ENCODE assay signal across 17 cellular contexts in genomic region chr9:127403507-127404192, GRCh38. TPM values are rescaled to one million over a fixed set of nuclear protein-coding genes. Genes with fewer than 3 reads are reported as not detected.
DNase-seq lines count a peak whose midpoint lies in the region; ATAC-seq, FAIRE-seq and TF ChIP-seq lines count a peak whose summit lies in the region.
"Had no signal": no experiment of that assay in that cellular context is flagged by ENCODE, and none has a peak within 500 bp of the region (broad histone marks: within the 10 kb centered on the region; RNA-seq: fewer than 3 reads in every experiment).

No MANE protein-coding gene starts in this region.

- peaks cover 22% of the 10 kb centered on the region for H3K4me1 ChIP-seq in HepG2 (ENCODE audit: insufficient read depth, low read length)
- peaks cover 0 to 20% (median 6%) of the 10 kb centered on the region in 4 donors for H3K4me1 ChIP-seq in right lobe of liver
- peaks cover 0 to 5% of the 10 kb centered on the region in 2 donors for H3K4me1 ChIP-seq in neuronal stem cell (ENCODE audit: control insufficient read depth in 2 of 2, insufficient read depth in 1 of 2, low read depth in 1 of 2, low read length in 2 of 2)

- H2BK5ac ChIP-seq in neuronal stem cell (ENCODE audit: low read length) = no peak overlapping the region

- H4K91ac ChIP-seq in neuronal stem cell (ENCODE audit: low read depth, low read length, poor library complexity) = no peak overlapping the region

- H2AFZ ChIP-seq in HepG2 (ENCODE audit: low read length) (no peak overlapping the region), neuronal stem cell (ENCODE audit: low read length) (no peak overlapping the region)
- H2AFZ ChIP-seq: GM23338 had no signal

- no peak overlapping the region for H2BK12ac ChIP-seq in neuronal stem cell (ENCODE audit: low read length)

- FAIRE-seq in HepG2 (lab: Jason Lieb, UNC) = no peak
- no peak for FAIRE-seq in GM12891 (lab: Jason Lieb, UNC)
- FAIRE-seq: GM19239, HTR-8/SVneo had no signal

- H3K9ac ChIP-seq in HepG2 (ENCODE audit: insufficient read depth, low read depth, low read length) (no peak overlapping the region), neuronal stem cell (ENCODE audit: low read depth, low read length, poor library complexity) (peak overlapping the region; percentile 44)
- H3K9ac ChIP-seq: BLaER1 had no signal

- H3K27ac ChIP-seq in HepG2 (ENCODE audit: extremely low read length, insufficient read depth, low read length) (no peak overlapping the region), right lobe of liver (no peak overlapping the region), neuronal stem cell (replicated peaks; ENCODE audit: low read length) (no peak overlapping the region)
- H3K27ac ChIP-seq: BLaER1 had no signal

- no peak overlapping the region for H3K14ac ChIP-seq in neuronal stem cell (ENCODE audit: low read length)

- H3K4me3 ChIP-seq in HepG2 (replicated peaks in 1 of 3; ENCODE audit: insufficient read depth in 1 of 3, low read depth in 2 of 3, low read length in 3 of 3) (no peak overlapping the region), right lobe of liver (no peak overlapping the region), neuronal stem cell (ENCODE audit: low read length in 2 of 2) (no peak overlapping the region)
- H3K4me3 ChIP-seq: BLaER1, GM23338 had no signal

- no peak overlapping the region for H3K23ac ChIP-seq in neuronal stem cell (ENCODE audit: low read depth, low read length, poor library complexity)

- no peak for TF ChIP-seq POLR2A in HepG2 (IDR thresholded peaks at IDR 0.05; ENCODE audit: insufficient read depth in 1 of 2, low read depth in 2 of 2, low read length in 2 of 2)
- no peak for TF ChIP-seq POLR2A in right lobe of liver (IDR thresholded peaks at IDR 0.05)
- no peak for TF ChIP-seq POLR2A in GM12891 (IDR thresholded peaks at IDR 0.05; ENCODE audit: low read depth, low read length)

- H2BK15ac ChIP-seq in neuronal stem cell (ENCODE audit: low read length) = no peak overlapping the region

- H4K8ac ChIP-seq in neuronal stem cell (ENCODE audit: low read depth, low read length) = no peak overlapping the region

- TF ChIP-seq EP300 in HepG2 (IDR thresholded peaks at IDR 0.05; ENCODE audit: low read depth in 2 of 2, low read length in 2 of 2) (no peak), HepG2 (CRISPR knock-in tag; IDR thresholded peaks at IDR 0.05; ENCODE audit: borderline replicate concordance) (no peak)

- H3K36me3 ChIP-seq in HepG2 (replicated peaks in 1 of 2; ENCODE audit: control insufficient read depth in 1 of 2, insufficient read depth in 2 of 2, low read length in 2 of 2) (peaks cover 29 to 57% of the 10 kb centered on the region in 2 experiments; a peak in 4 of 5 replicates), right lobe of liver (peaks cover 0 to 28% (median 2%) of the 10 kb centered on the region in 4 donors), neuronal stem cell (replicated peaks in 1 of 2; ENCODE audit: control insufficient read depth in 2 of 2, insufficient read depth in 2 of 2, low read length in 2 of 2) (peaks cover 8 to 81% of the 10 kb centered on the region in 2 donors)

- H3K4me2 ChIP-seq in HepG2 (ENCODE audit: low read depth, low read length) = no peak overlapping the region
- H3K4me2 ChIP-seq in neuronal stem cell (ENCODE audit: insufficient read depth, low read length, poor library complexity, severe bottlenecking) = no peak overlapping the region
- H3K4me2 ChIP-seq: BLaER1, GM23338 had no signal

- H3K18ac ChIP-seq in neuronal stem cell (ENCODE audit: low read length) = no peak overlapping the region

- in situ Hi-C loops in HepG2 (cut with HindIII; ENCODE audit: extremely low pct_ligation_motif_present, low pct_unique_long_range_greater_than_20kb) = no loop called here

- ATAC-seq in HepG2 = no peak
- ATAC-seq in right lobe of liver = no peak
- ATAC-seq: HCT116 had no signal

- no peak for TF ChIP-seq CTCF in HepG2 (CRISPR knock-in tag; IDR thresholded peaks at IDR 0.05)
- no peak for TF ChIP-seq CTCF in right lobe of liver (IDR thresholded peaks at IDR 0.05)

- H3K27me3 ChIP-seq in HepG2 (ENCODE audit: control insufficient read depth in 1 of 2, insufficient read depth in 2 of 2, low read length in 2 of 2) (no peaks in the 10 kb centered on the region), right lobe of liver (no peaks in the 10 kb centered on the region), neuronal stem cell (ENCODE audit: control insufficient read depth in 3 of 3, insufficient read depth in 3 of 3, low read depth in 1 of 3, low read length in 3 of 3) (no peaks in the 10 kb centered on the region)

- peaks cover 4% of the 10 kb centered on the region; the same call in 1 of the 2 replicates for H4K20me1 ChIP-seq in HepG2 (ENCODE audit: insufficient read depth, low read length)

- H3K79me1 ChIP-seq in neuronal stem cell (ENCODE audit: low read depth, low read length) = peaks cover 4% of the 10 kb centered on the region

- POLR2A ChIA-PET in HepG2 (lab: Yijun Ruan, JAX) = interaction anchor here (1.2 to 3.2 kb wide), 5 partner anchors 9 to 95 kb away, joined by 3 to 14 read pairs (median 6); partner anchors contain the start of gene ZNF79

- H3K79me2 ChIP-seq in HepG2 (ENCODE audit: insufficient read depth, low read length) = peaks cover 18% of the 10 kb centered on the region

- H3K4ac ChIP-seq in neuronal stem cell (ENCODE audit: low read length) = no peak overlapping the region

- H3K9me3 ChIP-seq in HepG2 (ENCODE audit: low read length) = no peaks in the 10 kb centered on the region
- no peaks in the 10 kb centered on the region for H3K9me3 ChIP-seq in right lobe of liver
- H3K9me3 ChIP-seq in neuronal stem cell (replicated peaks in 1 of 2; ENCODE audit: control insufficient read depth in 2 of 2, insufficient read depth in 1 of 2, low read depth in 1 of 2, low read length in 2 of 2) = no peaks in the 10 kb centered on the region
- H3K9me3 ChIP-seq: BLaER1 had no signal

- CTCF ChIA-PET in HepG2 (lab: Yijun Ruan, JAX; ENCODE audit: low intra/inter-chr PET ratio, low total read pairs) = no interaction called here

- no peak overlapping the region for H2AK5ac ChIP-seq in neuronal stem cell (ENCODE audit: low read depth, low read length)

- H2BK120ac ChIP-seq in neuronal stem cell (ENCODE audit: low read depth, low read length) = no peak overlapping the region

- 99% methylated on average over 7 of the region's 22 CpGs for WGBS in HepG2 (ENCODE audit: low lambda C conversion rate)
- 76% methylated on average over 3 of the region's 22 CpGs for WGBS in right lobe of liver (ENCODE audit: insufficient coverage, low coverage, low lambda C conversion rate, missing lambda C conversion rate)
- WGBS in neuronal stem cell (ENCODE audit: extremely low coverage in 2 of 2, insufficient read length in 2 of 2, insufficient replicate concordance in 1 of 2), 2 donors = no CpG with 5 or more reads among the region's 22 CpGs

- no peak for DNase-seq in HepG2 (ENCODE audit: low spot score)
- DNase-seq in right lobe of liver = no peak
- no peak for DNase-seq in neuronal stem cell (ENCODE audit: low spot score)
- no peak for DNase-seq in GM12891 (ENCODE audit: insufficient read length, low spot score)
- DNase-seq in epidermal melanocyte (ENCODE audit: insufficient read length, low spot score) = no peak
- DNase-seq: 8988T; CD4-positive, alpha-beta memory T cell; DMS79 treated with DMSO at 0.1 percent for 48 hours; GF-D8; H7; HFFc6; KG1 had no signal

- no TSS peak for BruUV-seq in HepG2 (replicated peaks; lab: Mats Ljungman, UMichigan)

- no peak for TF ChIP-seq RAD21 in HepG2 (CRISPR knock-in tag; IDR thresholded peaks at IDR 0.05)

- intact Hi-C loops in HepG2 (cut with micrococcal nuclease; ENCODE audit: unreplicated experiment) (no loop called here), right lobe of liver (cut with DNase I) (no loop called here)

RNA-seq across cellular contexts. Expression of gene SLC2A8, which starts 6.7 kb away (rescaled TPM):
- 24.0 and 48.6 TPM in 2 replicates for total RNA-seq in HepG2 (2016; rRNA removed; fragmentation: Illumina TruSeq; extraction: Trizol)
- total RNA-seq in HepG2 (2016; cell fraction: cytosol; rRNA removed; fragmentation: Illumina TruSeq; extraction: Trizol; ENCODE audit: low read depth) = 25.8 and 26.2 TPM in 2 replicates
- total RNA-seq in HepG2 (2016; cell fraction: insoluble cytoplasmic fraction; rRNA removed; fragmentation: Illumina TruSeq; extraction: Trizol) = 22.9 and 51.3 TPM in 2 replicates
- total RNA-seq in HepG2 (2016; cell fraction: membrane; rRNA removed; fragmentation: Illumina TruSeq; extraction: Trizol) = 32.1 and 33.0 TPM in 2 replicates
- total RNA-seq in HepG2 (2016; cell fraction: nucleus; rRNA removed; fragmentation: Illumina TruSeq; extraction: Trizol) = 53.8 and 57.0 TPM in 2 replicates
- 22.6 and 37.2 TPM in 2 replicates for polyA plus RNA-seq in HepG2 (2011; rRNA removed)
- 20.3 and 26.4 TPM in 2 replicates for polyA plus RNA-seq in HepG2 (2011; cell fraction: cytosol; rRNA removed)
- 73.4 and 80.9 TPM in 2 replicates for polyA plus RNA-seq in HepG2 (2011; cell fraction: nucleus; rRNA removed)
- polyA plus RNA-seq in HepG2 (2012) = 15.9 and 25.8 TPM in 2 replicates
- 18.5 and 21.9 TPM in 2 replicates for polyA plus RNA-seq in HepG2 (2016; cell fraction: cytosol; fragmentation: Illumina TruSeq; extraction: Trizol; ENCODE audit: low read depth)
- polyA plus RNA-seq in HepG2 (2016; cell fraction: insoluble cytoplasmic fraction; fragmentation: Illumina TruSeq; extraction: Trizol; ENCODE audit: low read depth) = 22.6 and 24.1 TPM in 2 replicates
- 21.2 and 23.1 TPM in 2 replicates for polyA plus RNA-seq in HepG2 (2016; cell fraction: membrane; fragmentation: Illumina TruSeq; extraction: Trizol; ENCODE audit: low read depth)
- 112 and 118 TPM in 2 replicates for polyA plus RNA-seq in HepG2 (2016; cell fraction: nucleus; fragmentation: Illumina TruSeq; extraction: Trizol; ENCODE audit: insufficient read depth, low read depth)
- 29.8 and 66.3 TPM in 2 replicates for polyA minus RNA-seq in HepG2 (2011; rRNA and poly(A)+ RNA removed; ENCODE audit: low replicate concordance)
- polyA minus RNA-seq in HepG2 (2011; cell fraction: cytosol; rRNA and poly(A)+ RNA removed) = 13.0 and 13.3 TPM in 2 replicates
- 25.1 and 26.0 TPM in 2 replicates for polyA minus RNA-seq in HepG2 (2011; cell fraction: nucleus; rRNA and poly(A)+ RNA removed)
- 10 to 100 TPM; 16.2 to 25.0 (median 18.8) TPM for total RNA-seq in right lobe of liver
- 10.9 TPM for polyA plus RNA-seq in neuronal stem cell (2013, experiment 1 of 2)
- polyA plus RNA-seq in neuronal stem cell (2013, experiment 2 of 2) = 10.8 TPM
- 2.9 TPM for polyA plus RNA-seq in GM12891 (2012; ENCODE audit: low read depth, missing spikeins)

RNA-seq across cellular contexts. Expression of gene ZNF79, which starts 20.5 kb away (rescaled TPM):
- 7.3 and 8.1 TPM in 2 replicates for total RNA-seq in HepG2 (2016; rRNA removed; fragmentation: Illumina TruSeq; extraction: Trizol)
- total RNA-seq in HepG2 (2016; cell fraction: cytosol; rRNA removed; fragmentation: Illumina TruSeq; extraction: Trizol; ENCODE audit: low read depth) = 3.1 and 3.7 TPM in 2 replicates
- total RNA-seq in HepG2 (2016; cell fraction: insoluble cytoplasmic fraction; rRNA removed; fragmentation: Illumina TruSeq; extraction: Trizol) = 7.1 and 8.1 TPM in 2 replicates
- total RNA-seq in HepG2 (2016; cell fraction: membrane; rRNA removed; fragmentation: Illumina TruSeq; extraction: Trizol) = 5.0 and 6.4 TPM in 2 replicates
- total RNA-seq in HepG2 (2016; cell fraction: nucleus; rRNA removed; fragmentation: Illumina TruSeq; extraction: Trizol) = 6.5 and 7.4 TPM in 2 replicates
- polyA plus RNA-seq in HepG2 (2011; rRNA removed) = 3.7 and 4.0 TPM in 2 replicates
- 2.4 and 2.7 TPM in 2 replicates for polyA plus RNA-seq in HepG2 (2011; cell fraction: cytosol; rRNA removed)
- polyA plus RNA-seq in HepG2 (2011; cell fraction: nucleus; rRNA removed) = 6.0 and 7.5 TPM in 2 replicates
- polyA plus RNA-seq in HepG2 (2012) = 2.6 and 3.2 TPM in 2 replicates
- 0.52 and 0.70 TPM in 2 replicates for polyA plus RNA-seq in HepG2 (2016; cell fraction: cytosol; fragmentation: Illumina TruSeq; extraction: Trizol; ENCODE audit: low read depth)
- 4.7 TPM in 2 replicates for polyA plus RNA-seq in HepG2 (2016; cell fraction: insoluble cytoplasmic fraction; fragmentation: Illumina TruSeq; extraction: Trizol; ENCODE audit: low read depth)
- 1.3 and 1.4 TPM in 2 replicates for polyA plus RNA-seq in HepG2 (2016; cell fraction: membrane; fragmentation: Illumina TruSeq; extraction: Trizol; ENCODE audit: low read depth)
- 8.9 and 9.1 TPM in 2 replicates for polyA plus RNA-seq in HepG2 (2016; cell fraction: nucleus; fragmentation: Illumina TruSeq; extraction: Trizol; ENCODE audit: insufficient read depth, low read depth)
- 6.0 and 28.4 TPM in 2 replicates for polyA minus RNA-seq in HepG2 (2011; rRNA and poly(A)+ RNA removed; ENCODE audit: low replicate concordance)
- 3.7 and 4.2 TPM in 2 replicates for polyA minus RNA-seq in HepG2 (2011; cell fraction: cytosol; rRNA and poly(A)+ RNA removed)
- polyA minus RNA-seq in HepG2 (2011; cell fraction: nucleus; rRNA and poly(A)+ RNA removed) = 7.9 and 11.3 TPM in 2 replicates
- total RNA-seq in right lobe of liver = 1 to 10 TPM; 2.5 to 4.6 (median 3.5) TPM
- 3.2 TPM for polyA plus RNA-seq in neuronal stem cell (2013, experiment 1 of 2)
- polyA plus RNA-seq in neuronal stem cell (2013, experiment 2 of 2) = 3.3 TPM
- polyA plus RNA-seq in GM12891 (2012; ENCODE audit: low read depth, missing spikeins) = 4.2 TPM

RNA-seq across cellular contexts. Expression of gene RPL12, which starts 47.6 kb away (rescaled TPM):
- total RNA-seq in HepG2 (2016; rRNA removed; fragmentation: Illumina TruSeq; extraction: Trizol) (1,551 and 1,660 TPM in 2 replicates), right lobe of liver (100 to 1,000 TPM; 271 to 907 (median 364) TPM)
- 6,549 and 6,971 TPM in 2 replicates for total RNA-seq in HepG2 (2016; cell fraction: cytosol; rRNA removed; fragmentation: Illumina TruSeq; extraction: Trizol; ENCODE audit: low read depth)
- 1,601 and 1,648 TPM in 2 replicates for total RNA-seq in HepG2 (2016; cell fraction: insoluble cytoplasmic fraction; rRNA removed; fragmentation: Illumina TruSeq; extraction: Trizol)
- 4,907 and 5,180 TPM in 2 replicates for total RNA-seq in HepG2 (2016; cell fraction: membrane; rRNA removed; fragmentation: Illumina TruSeq; extraction: Trizol)
- total RNA-seq in HepG2 (2016; cell fraction: nucleus; rRNA removed; fragmentation: Illumina TruSeq; extraction: Trizol) = 525 and 558 TPM in 2 replicates
- 2,097 and 2,590 TPM in 2 replicates for polyA plus RNA-seq in HepG2 (2011; rRNA removed)
- polyA plus RNA-seq in HepG2 (2011; cell fraction: cytosol; rRNA removed) = 3,919 and 3,963 TPM in 2 replicates
- 619 and 713 TPM in 2 replicates for polyA plus RNA-seq in HepG2 (2011; cell fraction: nucleus; rRNA removed)
- 2,179 and 2,497 TPM in 2 replicates for polyA plus RNA-seq in HepG2 (2012)
- polyA plus RNA-seq in HepG2 (2016; cell fraction: cytosol; fragmentation: Illumina TruSeq; extraction: Trizol; ENCODE audit: low read depth) = 11,205 and 11,665 TPM in 2 replicates
- polyA plus RNA-seq in HepG2 (2016; cell fraction: insoluble cytoplasmic fraction; fragmentation: Illumina TruSeq; extraction: Trizol; ENCODE audit: low read depth) = 2,434 and 2,480 TPM in 2 replicates
- polyA plus RNA-seq in HepG2 (2016; cell fraction: membrane; fragmentation: Illumina TruSeq; extraction: Trizol; ENCODE audit: low read depth) = 6,884 and 7,463 TPM in 2 replicates
- polyA plus RNA-seq in HepG2 (2016; cell fraction: nucleus; fragmentation: Illumina TruSeq; extraction: Trizol; ENCODE audit: insufficient read depth, low read depth) = 1,156 and 1,223 TPM in 2 replicates
- polyA minus RNA-seq in HepG2 (2011; rRNA and poly(A)+ RNA removed; ENCODE audit: low replicate concordance) = 706 and 1,371 TPM in 2 replicates
- polyA minus RNA-seq in HepG2 (2011; cell fraction: cytosol; rRNA and poly(A)+ RNA removed) = 461 and 478 TPM in 2 replicates
- polyA minus RNA-seq in HepG2 (2011; cell fraction: nucleus; rRNA and poly(A)+ RNA removed) = 198 and 299 TPM in 2 replicates
- polyA plus RNA-seq in neuronal stem cell (2013, experiment 1 of 2) = 3,244 TPM
- 3,233 TPM for polyA plus RNA-seq in neuronal stem cell (2013, experiment 2 of 2)
- 4,932 TPM for polyA plus RNA-seq in GM12891 (2012; ENCODE audit: low read depth, missing spikeins)

RNA-seq across cellular contexts. Expression of gene LRSAM1, which starts 47.7 kb away (rescaled TPM):
- 4.6 and 8.7 TPM in 2 replicates for total RNA-seq in HepG2 (2016; rRNA removed; fragmentation: Illumina TruSeq; extraction: Trizol)
- total RNA-seq in HepG2 (2016; cell fraction: cytosol; rRNA removed; fragmentation: Illumina TruSeq; extraction: Trizol; ENCODE audit: low read depth) = 1.5 and 1.7 TPM in 2 replicates
- 4.2 and 9.8 TPM in 2 replicates for total RNA-seq in HepG2 (2016; cell fraction: insoluble cytoplasmic fraction; rRNA removed; fragmentation: Illumina TruSeq; extraction: Trizol)
- total RNA-seq in HepG2 (2016; cell fraction: membrane; rRNA removed; fragmentation: Illumina TruSeq; extraction: Trizol) = 3.2 and 4.0 TPM in 2 replicates
- total RNA-seq in HepG2 (2016; cell fraction: nucleus; rRNA removed; fragmentation: Illumina TruSeq; extraction: Trizol) = 9.5 and 16.9 TPM in 2 replicates
- polyA plus RNA-seq in HepG2 (2011; rRNA removed) = 10.2 and 12.2 TPM in 2 replicates
- 4.1 and 5.2 TPM in 2 replicates for polyA plus RNA-seq in HepG2 (2011; cell fraction: cytosol; rRNA removed)
- polyA plus RNA-seq in HepG2 (2011; cell fraction: nucleus; rRNA removed) = 68.4 and 76.1 TPM in 2 replicates
- polyA plus RNA-seq in HepG2 (2012) = 10.0 and 14.6 TPM in 2 replicates
- polyA plus RNA-seq in HepG2 (2016; cell fraction: cytosol; fragmentation: Illumina TruSeq; extraction: Trizol; ENCODE audit: low read depth) = 1.2 and 1.5 TPM in 2 replicates
- 5.4 and 6.9 TPM in 2 replicates for polyA plus RNA-seq in HepG2 (2016; cell fraction: insoluble cytoplasmic fraction; fragmentation: Illumina TruSeq; extraction: Trizol; ENCODE audit: low read depth)
- polyA plus RNA-seq in HepG2 (2016; cell fraction: membrane; fragmentation: Illumina TruSeq; extraction: Trizol; ENCODE audit: low read depth) = 1.2 and 2.1 TPM in 2 replicates
- 21.9 and 22.1 TPM in 2 replicates for polyA plus RNA-seq in HepG2 (2016; cell fraction: nucleus; fragmentation: Illumina TruSeq; extraction: Trizol; ENCODE audit: insufficient read depth, low read depth)
- 7.6 and 11.4 TPM in 2 replicates for polyA minus RNA-seq in HepG2 (2011; rRNA and poly(A)+ RNA removed; ENCODE audit: low replicate concordance)
- polyA minus RNA-seq in HepG2 (2011; cell fraction: cytosol; rRNA and poly(A)+ RNA removed) = 4.2 and 4.4 TPM in 2 replicates
- 25.4 and 32.1 TPM in 2 replicates for polyA minus RNA-seq in HepG2 (2011; cell fraction: nucleus; rRNA and poly(A)+ RNA removed)
- 10 to 100 TPM in 5 of 6 experiments, 1 to 10 TPM in 1; 9.4 to 13.3 (median 12.1) TPM for total RNA-seq in right lobe of liver
- 7.6 TPM for polyA plus RNA-seq in neuronal stem cell (2013, experiment 1 of 2)
- polyA plus RNA-seq in neuronal stem cell (2013, experiment 2 of 2) = 7.2 TPM
- polyA plus RNA-seq in GM12891 (2012; ENCODE audit: low read depth, missing spikeins) = 13.1 TPM
